Comparison of ENCODE assay signal across 8 cellular contexts in the genomic region with DNA sequence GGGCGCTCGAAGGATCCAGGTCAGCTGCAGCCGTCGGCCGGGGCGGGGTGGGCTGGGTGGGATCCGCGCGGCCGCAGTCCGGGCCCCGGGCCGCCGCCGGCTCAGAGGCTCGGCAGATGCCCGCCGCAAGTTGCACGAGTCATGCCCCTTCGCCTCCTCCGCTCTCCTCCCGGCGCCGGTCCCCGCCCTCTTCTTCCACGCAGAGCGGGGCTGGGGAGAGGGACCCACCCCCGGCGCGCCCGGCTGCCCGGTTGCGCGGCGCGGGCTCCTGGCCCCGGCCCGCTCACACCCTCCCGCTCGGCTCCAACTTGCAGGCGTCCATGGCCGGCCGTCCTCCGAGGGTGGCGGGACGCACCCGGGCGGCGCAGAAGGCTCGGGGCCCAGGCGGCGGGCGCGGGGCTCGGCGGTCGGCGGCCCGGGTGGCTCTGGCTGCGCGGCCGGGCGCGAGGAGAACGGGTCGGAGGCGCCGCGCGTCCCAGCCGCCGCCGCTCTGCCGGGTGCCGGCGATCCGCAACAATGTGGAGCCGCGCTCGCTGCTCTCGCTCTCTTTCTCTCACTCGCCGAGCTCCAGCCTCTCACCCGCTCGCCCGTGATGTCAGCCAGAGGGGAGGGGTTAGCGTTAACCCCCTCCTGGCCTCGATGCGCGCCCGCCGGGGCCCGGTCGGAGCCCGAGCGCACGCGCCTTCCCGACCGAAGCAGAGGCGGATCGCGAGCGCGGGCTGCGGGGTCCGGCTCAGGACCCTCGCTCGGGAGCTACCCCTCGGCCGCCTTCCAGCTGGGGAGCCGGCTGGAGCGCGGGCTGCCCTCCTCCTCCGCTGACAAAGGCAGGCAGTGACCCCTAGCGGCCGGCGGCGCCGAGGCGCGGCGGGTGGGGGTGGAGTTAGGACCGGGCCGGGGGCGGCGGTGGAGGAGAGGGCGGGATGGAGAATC. TPM values are rescaled to one million over a fixed set of nuclear protein-coding genes. Genes with fewer than 3 reads are reported as not detected.
DNase-seq lines count a peak whose midpoint lies in the region; ATAC-seq and TF ChIP-seq lines count a peak whose summit lies in the region.

A gene with protein sequence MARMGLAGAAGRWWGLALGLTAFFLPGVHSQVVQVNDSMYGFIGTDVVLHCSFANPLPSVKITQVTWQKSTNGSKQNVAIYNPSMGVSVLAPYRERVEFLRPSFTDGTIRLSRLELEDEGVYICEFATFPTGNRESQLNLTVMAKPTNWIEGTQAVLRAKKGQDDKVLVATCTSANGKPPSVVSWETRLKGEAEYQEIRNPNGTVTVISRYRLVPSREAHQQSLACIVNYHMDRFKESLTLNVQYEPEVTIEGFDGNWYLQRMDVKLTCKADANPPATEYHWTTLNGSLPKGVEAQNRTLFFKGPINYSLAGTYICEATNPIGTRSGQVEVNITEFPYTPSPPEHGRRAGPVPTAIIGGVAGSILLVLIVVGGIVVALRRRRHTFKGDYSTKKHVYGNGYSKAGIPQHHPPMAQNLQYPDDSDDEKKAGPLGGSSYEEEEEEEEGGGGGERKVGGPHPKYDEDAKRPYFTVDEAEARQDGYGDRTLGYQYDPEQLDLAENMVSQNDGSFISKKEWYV (minus strand): TSS at position 550 of the 930 bp plus-strand sequence. CDS start 647 bp downstream, outside the sequence.

- H3K36me3 ChIP-seq in duodenal mucosa (ENCODE audit: control insufficient read depth in 1 of 2, insufficient read depth in 2 of 2, low read length in 2 of 2), result no peaks in the 10 kb centered on the region
- no peaks in the 10 kb centered on the region for H3K36me3 ChIP-seq in lower lobe of right lung

- DNase-seq in NCI-H69 (lab: John Stamatoyannopoulos, UW) (peak; percentile 97), lower lobe of right lung (peak; percentile 91)
- peak; percentile 89 for DNase-seq in activated CD4-positive, alpha-beta memory T cell treated with anti-CD3 and anti-CD28 coated beads for 36 hours
- DNase-seq in stimulated activated CD4-positive, alpha-beta T cell treated with anti-CD3 and anti-CD28 coated beads, Interleukin-4, amount 100 ng/mL, for 48 hours (ENCODE audit: low read depth in 2 of 2), result peak; percentile 82 to 86

- POLR2A ChIA-PET in activated CD4-positive, alpha-beta memory T cell treated with anti-CD3 and anti-CD28 coated beads for 36 hours (lab: Charles Lee), result interaction anchor here (0.6 to 0.9 kb wide), 2 partner anchors 47 to 391 kb away, joined by 3 read pairs; no protein-coding TSS in a partner anchor

- peak within 1 kb of the TSS; percentile 69 to 91 for H3K9ac ChIP-seq in duodenal mucosa (ENCODE audit: low read depth in 1 of 2, low read length in 2 of 2)

- H3K27me3 ChIP-seq in duodenal mucosa (ENCODE audit: control insufficient read depth in 1 of 2, insufficient read depth in 2 of 2, low read length in 2 of 2), result peaks cover 0 to 3% of the 10 kb centered on the region in 2 donors
- no peaks in the 10 kb centered on the region for H3K27me3 ChIP-seq in lower lobe of right lung (ENCODE audit: low read depth)

- CTCF ChIA-PET in activated CD4-positive, alpha-beta memory T cell treated with anti-CD3 and anti-CD28 coated beads for 36 hours (lab: Charles Lee), result interaction anchor here (0.6 to 2.0 kb wide), 42 partner anchors 8 to 408 kb away, joined by 3 to 22 read pairs (median 5); a partner anchor contains a TSS

- H3K4me3 ChIP-seq in duodenal mucosa (ENCODE audit: low read depth in 1 of 2, low read length in 2 of 2) (peak within 1 kb of the TSS; percentile 86 to 94), lower lobe of right lung (peak within 1 kb of the TSS; percentile 82)

- TF ChIP-seq POLR2A in GM19099 (IDR thresholded peaks at IDR 0.05; ENCODE audit: extremely low read depth, insufficient read length, low read depth), result peak; percentile 79

- H3K9me3 Mint-ChIP-seq in activated CD4-positive, alpha-beta memory T cell treated with anti-CD3 and anti-CD28 coated beads for 36 hours, result no peaks in the 10 kb centered on the region

- H3K36me3 Mint-ChIP-seq in activated CD4-positive, alpha-beta memory T cell treated with anti-CD3 and anti-CD28 coated beads for 36 hours, result no peaks in the 10 kb centered on the region

- peak within 1 kb of the TSS; percentile 76 for H3K4me3 Mint-ChIP-seq in activated CD4-positive, alpha-beta memory T cell treated with anti-CD3 and anti-CD28 coated beads for 36 hours

- H3K27ac ChIP-seq in C4-2B (peak within 1 kb of the TSS; percentile 96), duodenal mucosa (ENCODE audit: low read depth, low read length) (peak within 1 kb of the TSS; percentile 63), lower lobe of right lung (peak within 1 kb of the TSS; percentile 80)

- H3K27ac Mint-ChIP-seq in activated CD4-positive, alpha-beta memory T cell treated with anti-CD3 and anti-CD28 coated beads for 36 hours, result peak within 1 kb of the TSS; percentile 28

- peaks cover 35 to 49% of the 10 kb centered on the region in 2 donors for H3K4me1 ChIP-seq in duodenal mucosa (ENCODE audit: control insufficient read depth in 1 of 2, insufficient read depth in 2 of 2, low read length in 2 of 2)
- peaks cover 29% of the 10 kb centered on the region for H3K4me1 ChIP-seq in lower lobe of right lung

- intact Hi-C loops in activated CD4-positive, alpha-beta memory T cell treated with anti-CD3 and anti-CD28 coated beads for 36 hours (cut with micrococcal nuclease), result loop anchor here (1.0 to 5.0 kb wide), 5 partner anchors 55 to 379 kb away; no protein-coding TSS in a partner anchor
- intact Hi-C loops in lower lobe of right lung (cut with DNase I), result no loop called here

- H3K4me1 Mint-ChIP-seq in activated CD4-positive, alpha-beta memory T cell treated with anti-CD3 and anti-CD28 coated beads for 36 hours (ENCODE audit: low read depth), result peaks cover 16% of the 10 kb centered on the region

- peaks cover 13% of the 10 kb centered on the region for H3K27me3 Mint-ChIP-seq in activated CD4-positive, alpha-beta memory T cell treated with anti-CD3 and anti-CD28 coated beads for 36 hours

- H3K9me3 ChIP-seq in duodenal mucosa (ENCODE audit: control insufficient read depth in 1 of 2, low read length in 2 of 2) (no peaks in the 10 kb centered on the region), lower lobe of right lung (no peaks in the 10 kb centered on the region)

- ATAC-seq in HG03378 (IDR thresholded peaks at IDR 0.05; ENCODE audit: unreplicated experiment), result peak; percentile 63
- ATAC-seq in lower lobe of right lung, result peak; percentile 94 to 95

- TF ChIP-seq CTCF in C4-2B (conservative IDR thresholded peaks at IDR 0.05), result peak; percentile 99
- TF ChIP-seq CTCF in lower lobe of right lung (IDR thresholded peaks at IDR 0.05), result peak; percentile 97

RNA-seq across cellular contexts. Expression of the gene that starts here (rescaled TPM):
- total RNA-seq in activated CD4-positive, alpha-beta memory T cell treated with anti-CD3 and anti-CD28 coated beads for 36 hours, result 1 to 10 TPM; 2.0 to 2.4 TPM
- 9.1 TPM for total RNA-seq in lower lobe of right lung

Comparison
In these comparisons a context has a peak if more than half of its experiments do, and no peak if none do; other contexts are left out.
1. Peak in every context shown above with its lines: DNase-seq, ATAC-seq, H3K4me3 ChIP-seq and H3K27ac ChIP-seq.